ENCODE assay signal across 8 cellular contexts in the genomic region with DNA sequence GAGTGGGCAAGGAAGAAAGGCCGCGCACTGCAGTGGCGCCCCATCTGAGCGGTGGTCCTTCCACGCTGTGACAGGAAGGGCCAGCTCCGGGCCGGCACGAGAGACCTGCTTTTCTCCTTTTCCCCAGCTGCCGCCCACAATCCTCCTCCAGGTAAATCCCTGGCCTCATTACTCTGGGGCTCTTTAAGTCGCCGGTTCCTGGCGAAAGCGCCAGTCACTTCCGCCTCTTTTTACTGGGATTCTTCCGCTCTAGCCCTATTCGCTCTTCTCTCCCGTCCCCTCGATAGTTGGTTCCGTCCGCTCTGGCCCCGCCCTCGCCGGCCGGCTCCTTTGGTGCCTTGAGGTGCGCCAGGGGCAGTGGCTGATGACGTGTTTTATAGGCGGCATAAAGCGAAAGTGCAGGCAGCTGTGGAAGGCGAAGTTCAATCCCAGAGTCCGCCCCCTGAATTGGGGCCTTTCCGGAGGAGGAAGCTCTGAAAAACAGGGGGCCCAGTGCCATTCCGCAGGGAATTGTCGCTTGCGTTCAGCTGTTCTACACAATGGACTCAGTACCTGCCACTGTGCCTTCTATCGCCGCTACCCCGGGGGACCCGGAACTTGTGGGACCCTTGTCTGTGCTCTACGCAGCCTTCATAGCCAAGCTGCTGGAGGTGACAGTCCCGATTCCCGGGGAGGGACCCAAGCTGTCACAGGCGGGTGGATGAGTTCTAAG. TPM values are rescaled to one million over a fixed set of nuclear protein-coding genes. Genes with fewer than 3 reads are reported as not detected.
DNase-seq lines count a peak whose midpoint lies in the region; ATAC-seq and TF ChIP-seq lines count a peak whose summit lies in the region.

No MANE protein-coding gene starts in this region.

- TF ChIP-seq CTCF in WTC11 (IDR thresholded peaks at IDR 0.05) (no peak), cardiac fibroblast (IDR thresholded peaks at IDR 0.05; ENCODE audit: low read depth, low read length) (no peak)

- peak overlapping the region; percentile 67 to 98 (median 96) for H3K27ac ChIP-seq in skin epidermis

- TF ChIP-seq POLR2A in GM18951 (IDR thresholded peaks at IDR 0.05; ENCODE audit: extremely low read depth, insufficient read depth, insufficient read length): peak; percentile 79

- H3K36me3 Mint-ChIP-seq in WTC11: peaks cover 18% of the 10 kb centered on the region

- no peaks in the 10 kb centered on the region for H3K27me3 Mint-ChIP-seq in WTC11 (ENCODE audit: low read depth)

- peak overlapping the region; percentile 97 for H3K27ac Mint-ChIP-seq in WTC11

- CTCF ChIA-PET in WTC11 (lab: Charles Lee): interaction anchor here (1.9 to 3.3 kb wide), 2 partner anchors 10 to 179 kb away, joined by 7 to 28 read pairs; no protein-coding TSS in a partner anchor

- H3K9me3 Mint-ChIP-seq in WTC11: no peaks in the 10 kb centered on the region

- POLR2A ChIA-PET in WTC11 (lab: Charles Lee): interaction anchor here (0.6 to 1.9 kb wide), 5 partner anchors 10 to 69 kb away, joined by 3 to 7 read pairs (median 4); partner anchors contain the start of genes AIDA, BROX and TAF1A

- in situ Hi-C loops in GM18951 (cut with MboI; ENCODE audit: low sequenced_read_pairs, unreplicated experiment): no loop called here

- peak; percentile 92 for DNase-seq in AG08396 (ENCODE audit: low spot score)
- peak; percentile 99 for DNase-seq in NCI-H2227 treated with DMSO at 0.1 percent for 48 hours (lab: John Stamatoyannopoulos, UW)
- DNase-seq in WTC11 (ENCODE audit: low spot score): peak; percentile 99
- peak; percentile 99 for DNase-seq in cardiac fibroblast (ENCODE audit: low read depth in 2 of 2)
- peak; percentile 94 for DNase-seq in iPS-NIHi11 (ENCODE audit: low spot score)

- peak overlapping the region; percentile 82 to 92 for H3K4me3 ChIP-seq in cardiac fibroblast (replicated peaks in 1 of 2; ENCODE audit: low read depth in 2 of 2, low read length in 2 of 2)
- H3K4me3 ChIP-seq in skin epidermis: peak overlapping the region; percentile 65 to 95 (median 74)

- peak overlapping the region; percentile 97 for H3K4me3 Mint-ChIP-seq in WTC11

- peaks cover 13% of the 10 kb centered on the region for H3K4me1 Mint-ChIP-seq in WTC11

- peak; percentile 98 for ATAC-seq in HG03175 (IDR thresholded peaks at IDR 0.05; ENCODE audit: unreplicated experiment)
- peak; percentile 96 for ATAC-seq in WTC11

TF ChIP-seq in WTC11, 78 proteins besides CTCF, POLR2A, EP300 and RAD21 (continues in another document):
- TF ChIP-seq, protein P1, sequence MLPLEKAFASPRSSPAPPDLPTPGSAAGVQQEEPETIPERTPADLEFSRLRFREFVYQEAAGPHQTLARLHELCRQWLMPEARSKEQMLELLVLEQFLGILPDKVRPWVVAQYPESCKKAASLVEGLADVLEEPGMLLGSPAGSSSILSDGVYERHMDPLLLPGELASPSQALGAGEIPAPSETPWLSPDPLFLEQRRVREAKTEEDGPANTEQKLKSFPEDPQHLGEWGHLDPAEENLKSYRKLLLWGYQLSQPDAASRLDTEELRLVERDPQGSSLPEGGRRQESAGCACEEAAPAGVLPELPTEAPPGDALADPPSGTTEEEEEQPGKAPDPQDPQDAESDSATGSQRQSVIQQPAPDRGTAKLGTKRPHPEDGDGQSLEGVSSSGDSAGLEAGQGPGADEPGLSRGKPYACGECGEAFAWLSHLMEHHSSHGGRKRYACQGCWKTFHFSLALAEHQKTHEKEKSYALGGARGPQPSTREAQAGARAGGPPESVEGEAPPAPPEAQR (CRISPR knock-in tag; IDR thresholded peaks at IDR 0.05): no peak
- TF ChIP-seq ZNF263 (CRISPR knock-in tag; IDR thresholded peaks at IDR 0.05; ENCODE audit: low read depth) (no peak), HMGA2 (CRISPR knock-in tag; IDR thresholded peaks at IDR 0.05) (no peak), JUN (CRISPR knock-in tag; IDR thresholded peaks at IDR 0.05) (no peak), GABPB1 (CRISPR knock-in tag; IDR thresholded peaks at IDR 0.05) (peak; percentile 62; the same call in 1 of the 2 replicates), RORB (CRISPR knock-in tag; IDR thresholded peaks at IDR 0.05) (no peak), MYBL2 (CRISPR knock-in tag; IDR thresholded peaks at IDR 0.05) (no peak), ATF6 (CRISPR knock-in tag; IDR thresholded peaks at IDR 0.05) (no peak), ZNF317 (CRISPR knock-in tag; IDR thresholded peaks at IDR 0.05; ENCODE audit: borderline replicate concordance, low read depth) (no peak), ESRRA (CRISPR knock-in tag; IDR thresholded peaks at IDR 0.05; ENCODE audit: borderline replicate concordance) (no peak), PRRX2 (CRISPR knock-in tag; IDR thresholded peaks at IDR 0.05) (no peak), TCF7 (CRISPR knock-in tag; IDR thresholded peaks at IDR 0.05; ENCODE audit: low read depth) (no peak), ZNF416 (CRISPR knock-in tag; IDR thresholded peaks at IDR 0.05) (no peak), E2F5 (CRISPR knock-in tag; IDR thresholded peaks at IDR 0.05) (no peak), IRF2 (CRISPR knock-in tag; IDR thresholded peaks at IDR 0.05; ENCODE audit: borderline replicate concordance, low read depth) (no peak), OVOL2 (CRISPR knock-in tag; IDR thresholded peaks at IDR 0.05; ENCODE audit: borderline replicate concordance) (no peak), ZNF281 (CRISPR knock-in tag; IDR thresholded peaks at IDR 0.05) (no peak), KAT7 (CRISPR knock-in tag; IDR thresholded peaks at IDR 0.05; ENCODE audit: borderline replicate concordance) (no peak), MLX (CRISPR knock-in tag; IDR thresholded peaks at IDR 0.05) (no peak)
- TF ChIP-seq, protein P2, sequence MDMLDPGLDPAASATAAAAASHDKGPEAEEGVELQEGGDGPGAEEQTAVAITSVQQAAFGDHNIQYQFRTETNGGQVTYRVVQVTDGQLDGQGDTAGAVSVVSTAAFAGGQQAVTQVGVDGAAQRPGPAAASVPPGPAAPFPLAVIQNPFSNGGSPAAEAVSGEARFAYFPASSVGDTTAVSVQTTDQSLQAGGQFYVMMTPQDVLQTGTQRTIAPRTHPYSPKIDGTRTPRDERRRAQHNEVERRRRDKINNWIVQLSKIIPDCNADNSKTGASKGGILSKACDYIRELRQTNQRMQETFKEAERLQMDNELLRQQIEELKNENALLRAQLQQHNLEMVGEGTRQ (CRISPR knock-in tag; IDR thresholded peaks at IDR 0.05): 0 out of 2 replicates have a peak, but pooled peaks have one; percentile 20

RNA-seq across cellular contexts. Expression of gene MIA3, which starts 26.2 kb away (rescaled TPM):
- total RNA-seq in WTC11 (2021): 52.8 to 70.0 TPM (median 54.9 TPM) in 3 replicates

RNA-seq across cellular contexts. Expression of gene TAF1A, which starts 54.4 kb away (rescaled TPM):
- 10.8 to 12.9 TPM (median 12.0 TPM) in 3 replicates for total RNA-seq in WTC11 (2021)

Comparison
In these comparisons a context has a peak if more than half of its experiments do, and no peak if none do; other contexts are left out.
1. Peak in every context shown above with its lines: DNase-seq, ATAC-seq, H3K4me3 ChIP-seq and H3K27ac ChIP-seq.